38 cellular contexts compared by ENCODE assay signal in the genomic region with DNA sequence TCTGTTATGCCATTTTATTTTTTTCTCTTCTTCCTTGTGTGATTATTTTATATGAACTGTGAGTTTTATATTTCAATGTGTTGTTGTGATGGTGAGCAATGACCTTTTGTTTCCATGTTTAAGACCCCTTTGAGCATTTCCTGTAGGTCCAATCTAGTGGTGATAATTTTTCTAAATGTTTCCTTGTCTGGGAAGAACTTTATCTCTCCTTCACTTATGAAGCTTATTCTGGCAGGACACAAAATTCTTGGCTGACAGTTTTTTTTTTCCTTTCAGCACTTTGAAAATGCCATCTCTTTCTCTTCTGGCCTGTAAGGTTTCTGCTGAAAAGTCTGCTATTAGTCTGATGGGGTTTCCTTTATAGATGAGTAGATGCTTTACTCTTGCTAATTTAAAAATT. TPM values are rescaled to one million over a fixed set of nuclear protein-coding genes. Genes with fewer than 3 reads are reported as not detected.
"Had no signal": no experiment of that assay in that cellular context is flagged by ENCODE, and none has a peak within 500 bp of the region (broad histone marks: within the 10 kb centered on the region; RNA-seq: fewer than 3 reads in every experiment).

No MANE protein-coding gene starts in this region.

- H3K9ac ChIP-seq: KMS-11 had no signal

- H3K36me3 ChIP-seq: MG63 had no signal

- H3K4me3 ChIP-seq: MG63 had no signal

- H3K27ac ChIP-seq: KMS-11 had no signal

- H3K27me3 ChIP-seq: MG63 had no signal

- DNase-seq: Karpas-422, Kasumi-1, MG63, MM.1S, MV-4-11, NCI-H1048, NCI-H1092, NCI-H1092 treated with DMSO at 0.1 percent for 48 hours, NCI-H1105, NCI-H1105 treated with DMSO at 0.1 percent for 48 hours, NCI-H1417, NCI-H1417 treated with DMSO at 0.1 percent for 48 hours, NCI-H1436, NCI-H1436 treated with DMSO at 0.1 percent for 48 hours, NCI-H146, NCI-H1694, NCI-H1694 treated with DMSO at 0.1 percent for 48 hours, NCI-H187, NCI-H187 treated with DMSO at 0.1 percent for 48 hours, NCI-H1930, NCI-H2029, NCI-H2029 treated with DMSO at 0.1 percent for 48 hours, NCI-H2081, NCI-H2081 treated with DMSO at 0.1 percent for 48 hours, NCI-H2107, NCI-H2171, NCI-H2171 treated with DMSO at 0.1 percent for 48 hours, NCI-H2227 treated with DMSO at 0.1 percent for 48 hours, NCI-H226, NCI-H345, NCI-H446, NCI-H446 treated with DMSO at 0.1 percent for 48 hours, NCI-H510A had no signal

RNA-seq across cellular contexts. Expression of a gene that starts 53.2 kb away (rescaled TPM):
- total RNA-seq: LHCN-M2, M059J, MCF 10A, NCI-H460 had no signal
